ENCODE assay signal across 13 cellular contexts in genomic region chr2:50347355-50348044, GRCh38.
DNase-seq lines count a peak whose midpoint lies in the region; ATAC-seq, FAIRE-seq and TF ChIP-seq lines count a peak whose summit lies in the region.
"Had no signal": no experiment of that assay in that cellular context is flagged by ENCODE, and none has a peak within 500 bp of the region (broad histone marks: within the 10 kb centered on the region; RNA-seq: fewer than 3 reads in every experiment).

No MANE protein-coding gene starts in this region.

- ATAC-seq in GM18861 (IDR thresholded peaks at IDR 0.05; ENCODE audit: unreplicated experiment), result no peak
- ATAC-seq: natural killer cell treated with Interleukin-12 subunit alpha and Interleukin-12 subunit beta and Interleukin-15 and Interleukin-18, amount 100 ng/mL, for 72 hours had no signal

- H3K4me1 Mint-ChIP-seq in neural crest cell, result peaks cover 12% of the 10 kb centered on the region

- H3K36me3 ChIP-seq in endocrine pancreas (ENCODE audit: control insufficient read depth, insufficient read depth, low read length), result no peaks in the 10 kb centered on the region
- H3K36me3 ChIP-seq: tibial nerve had no signal

- peaks cover 81% of the 10 kb centered on the region for H3K27me3 Mint-ChIP-seq in neural crest cell (ENCODE audit: low read depth)

- no peaks in the 10 kb centered on the region for H3K9me3 ChIP-seq in endocrine pancreas (ENCODE audit: control insufficient read depth, low read length)
- H3K9me3 ChIP-seq: tibial nerve had no signal

- TF ChIP-seq CTCF in neural crest cell (conservative IDR thresholded peaks at IDR 0.05), result no peak

- DNase-seq in ELF-1 (ENCODE audit: low read depth, low spot score) (peak; percentile 59), NCI-H2171 treated with DMSO at 0.1 percent for 48 hours (lab: John Stamatoyannopoulos, UW) (peak; percentile 65), neural crest cell (ENCODE audit: low read depth, low spot score) (peak; percentile 38), T-helper 1 cell (no peak), frontal cortex (ENCODE audit: low spot score in 2 of 2) (no peak), NCI-H2029 treated with DMSO at 0.1 percent for 48 hours (lab: John Stamatoyannopoulos, UW) (no peak)
- DNase-seq: NK-92 treated with Interleukin-12 subunit alpha and Interleukin-12 subunit beta, amount 100 ng/mL, for 24 hours had no signal

- no peak for FAIRE-seq in frontal cortex (lab: Jason Lieb, UNC)
- FAIRE-seq: colon had no signal

- peaks cover 4% of the 10 kb centered on the region for H3K4me1 ChIP-seq in endocrine pancreas (ENCODE audit: control insufficient read depth, insufficient read depth, low read length)

- H3K36me3 Mint-ChIP-seq in neural crest cell (ENCODE audit: low read depth), result no peaks in the 10 kb centered on the region

- no peak overlapping the region for H3K9ac ChIP-seq in endocrine pancreas (ENCODE audit: control insufficient read depth, insufficient read depth, low read length)

- H3K9me3 Mint-ChIP-seq in neural crest cell, result no peaks in the 10 kb centered on the region
- H3K9me3 Mint-ChIP-seq: T-helper 1 cell treated with Interleukin-12 subunit alpha and Interleukin-12 subunit beta and Interleukin-4 antibody, amounts not matched to agents 30 μg/mL and 1 μg/mL, for 36 hours had no signal

- no peak overlapping the region for H3K27ac Mint-ChIP-seq in neural crest cell (ENCODE audit: unreplicated experiment)
- H3K27ac Mint-ChIP-seq: natural killer cell treated with Interleukin-12 subunit alpha and Interleukin-12 subunit beta and Interleukin-15 and Interleukin-18, amount 100 ng/mL, for 72 hours; T-helper 1 cell treated with Interleukin-12 subunit alpha and Interleukin-12 subunit beta and Interleukin-4 antibody, amounts not matched to agents 30 μg/mL and 1 μg/mL, for 36 hours had no signal

- peak overlapping the region; percentile 77 for H3K4me3 Mint-ChIP-seq in neural crest cell
- H3K4me3 Mint-ChIP-seq: natural killer cell treated with Interleukin-12 subunit alpha and Interleukin-12 subunit beta and Interleukin-15 and Interleukin-18, amount 100 ng/mL, for 72 hours; T-helper 1 cell treated with Interleukin-12 subunit alpha and Interleukin-12 subunit beta and Interleukin-4 antibody, amounts not matched to agents 30 μg/mL and 1 μg/mL, for 36 hours had no signal

- H3K4me3 ChIP-seq in endocrine pancreas (ENCODE audit: control insufficient read depth, insufficient read depth, low read length), result peak overlapping the region; percentile 77

- H3K27me3 ChIP-seq in endocrine pancreas (ENCODE audit: control insufficient read depth, insufficient read depth, low read length), result no peaks in the 10 kb centered on the region

Comparison
In these comparisons a context has a peak if more than half of its experiments do, and no peak if none do; other contexts are left out.
1. DNase-seq: peak in ELF-1 (single experiment), NCI-H2171 treated with DMSO at 0.1 percent for 48 hours (single experiment) and neural crest cell (single experiment); none in T-helper 1 cell (0 of 5), frontal cortex (0 of 2) and NCI-H2029 treated with DMSO at 0.1 percent for 48 hours (single experiment).